In genomic region chr12:118016424-118017264, GRCh38 we compare ENCODE assay signal across 8 cellular contexts. TPM values are rescaled to one million over a fixed set of nuclear protein-coding genes. Genes with fewer than 3 reads are reported as not detected.
DNase-seq lines count a peak whose midpoint lies in the region; ATAC-seq and TF ChIP-seq lines count a peak whose summit lies in the region.

TSS of gene RFC5 (plus strand) at chr12:118016703. CDS start at chr12:118016828, 125 bp downstream.

- H3K4me3 ChIP-seq in right atrium auricular region (peak within 1 kb of the TSS; percentile 77 to 96), uterus (peak within 1 kb of the TSS; percentile 66 to 96)

- H3K4me1 ChIP-seq in right atrium auricular region, result peaks cover 0 to 16% of the 10 kb centered on the region in 2 donors
- peaks cover 0 to 6% of the 10 kb centered on the region in 2 donors for H3K4me1 ChIP-seq in uterus

- intact Hi-C loops in uterus (cut with DNase I; ENCODE audit: low total_unique reads), result no loop called here

- TF ChIP-seq CTCF in right atrium auricular region (IDR thresholded peaks at IDR 0.05) (no peak), uterus (IDR thresholded peaks at IDR 0.05) (peak in 1 of 4 experiments; percentile 4)

- peak; percentile 100 for ATAC-seq in GM18502 (IDR thresholded peaks at IDR 0.05; ENCODE audit: poor library complexity, unreplicated experiment)
- ATAC-seq in HG02943 (IDR thresholded peaks at IDR 0.05; ENCODE audit: low read depth, unreplicated experiment), result peak; percentile 95

- no peaks in the 10 kb centered on the region for H3K27me3 ChIP-seq in right atrium auricular region
- H3K27me3 ChIP-seq in uterus, result no peaks in the 10 kb centered on the region

- peaks cover 13% of the 10 kb centered on the region for H3K36me3 ChIP-seq in right atrium auricular region
- no peaks in the 10 kb centered on the region for H3K36me3 ChIP-seq in uterus

- H3K27ac ChIP-seq in right atrium auricular region, result peak within 1 kb of the TSS in 1 of 2 donors; percentile 71
- peak within 1 kb of the TSS; percentile 39 to 68 for H3K27ac ChIP-seq in uterus

- peak in 1 of 2 donors; percentile 23 for TF ChIP-seq POLR2A in uterus (IDR thresholded peaks at IDR 0.05)

- no peaks in the 10 kb centered on the region for H3K9me3 ChIP-seq in right atrium auricular region
- H3K9me3 ChIP-seq in uterus, result no peaks in the 10 kb centered on the region

- DNase-seq in NCI-H187 treated with DMSO at 0.1 percent for 48 hours (lab: John Stamatoyannopoulos, UW) (peak; percentile 94), T-helper 2 cell (peak; percentile 92 to 97 (median 97)), anterior cingulate cortex (lab: John Stamatoyannopoulos, UW) (peak; percentile 45 to 96 (median 91)), right atrium auricular region (ENCODE audit: low spot score) (peak; percentile 97), pulmonary artery endothelial cell (ENCODE audit: low read depth, low spot score) (peak; percentile 83), uterus (peak; percentile 97 to 98)

RNA-seq across cellular contexts. Expression of gene RFC5, which starts in this region (rescaled TPM):
- total RNA-seq in right atrium auricular region, result 1 to 10 TPM; 4.0 to 5.8 TPM
- total RNA-seq in pulmonary artery endothelial cell, result 21.7 and 28.2 TPM in 2 replicates
- 10 to 100 TPM in 3 of 4 donors, 1 to 10 TPM in 1; 4.6 to 24.7 (median 14.0) TPM for total RNA-seq in uterus
